11 cellular contexts compared by ENCODE assay signal in the genomic region with DNA sequence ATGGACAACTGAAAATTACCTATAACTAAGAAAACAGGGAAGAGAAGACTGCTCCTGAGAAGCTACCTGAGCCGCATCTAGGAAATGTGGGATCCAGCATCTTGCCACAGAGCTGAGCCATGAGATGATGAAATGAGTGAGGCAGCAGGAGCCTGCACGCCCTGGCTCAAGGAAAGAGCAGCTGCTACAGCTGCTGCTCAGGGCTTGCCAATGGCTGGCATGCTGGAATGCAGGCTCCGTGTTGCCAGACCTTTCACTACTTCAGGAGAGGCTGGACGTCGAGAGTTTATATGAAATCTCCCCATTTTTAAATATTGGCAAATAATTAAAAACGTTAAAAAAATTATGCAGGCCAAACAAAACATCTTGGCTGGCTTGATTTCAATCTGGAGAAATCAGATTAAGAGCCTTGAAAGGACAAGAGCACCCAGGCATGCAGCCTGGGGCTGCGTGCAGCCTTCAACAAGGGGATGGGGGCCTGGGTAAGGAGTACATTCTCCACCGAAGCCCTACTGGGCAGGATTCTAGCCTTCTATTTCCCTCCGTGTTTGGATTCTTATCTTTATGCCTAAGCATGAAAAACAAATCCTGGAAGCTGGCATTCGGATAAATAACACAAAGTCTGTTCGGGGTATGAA.
A peak's percentile ranks its signal among the peaks of the same experiment; 100 is the strongest.
DNase-seq lines count a peak whose midpoint lies in the region; ATAC-seq and TF ChIP-seq lines count a peak whose summit lies in the region.
"Had no signal": no experiment of that assay in that cellular context is flagged by ENCODE, and none has a peak within 500 bp of the region (broad histone marks: within the 10 kb centered on the region; RNA-seq: fewer than 3 reads in every experiment).

No MANE protein-coding gene starts in this region.

- POLR2A ChIA-PET in A673 (lab: Charles Lee; ENCODE audit: low non-redundant PET): no interaction called here

- ATAC-seq in gastroesophageal sphincter (peak; percentile 86), HG03521 (IDR thresholded peaks at IDR 0.05; ENCODE audit: unreplicated experiment) (no peak)
- ATAC-seq: A549 had no signal

- H3K9me3 ChIP-seq in adrenal gland (replicated peaks in 1 of 3): no peaks in the 10 kb centered on the region
- H3K9me3 ChIP-seq in gastroesophageal sphincter: no peaks in the 10 kb centered on the region
- H3K9me3 ChIP-seq in ovary: no peaks in the 10 kb centered on the region
- H3K9me3 ChIP-seq in A673 (ENCODE audit: low read depth, low read length, poor library complexity, severe bottlenecking): no peaks in the 10 kb centered on the region
- no peaks in the 10 kb centered on the region for H3K9me3 ChIP-seq in spleen
- H3K9me3 ChIP-seq: A549 had no signal

- no peak for TF ChIP-seq EP300 in gastroesophageal sphincter (IDR thresholded peaks at IDR 0.05)
- no peak for TF ChIP-seq EP300 in ovary (IDR thresholded peaks at IDR 0.05)

- no peaks in the 10 kb centered on the region for H3K27me3 ChIP-seq in adrenal gland
- no peaks in the 10 kb centered on the region for H3K27me3 ChIP-seq in gastroesophageal sphincter
- no peaks in the 10 kb centered on the region for H3K27me3 ChIP-seq in ovary
- H3K27me3 ChIP-seq in A673 (replicated peaks; ENCODE audit: insufficient read depth, low read depth, low read length, poor library complexity): no peaks in the 10 kb centered on the region
- H3K27me3 ChIP-seq in spleen (replicated peaks in 1 of 7): no peaks in the 10 kb centered on the region

- TF ChIP-seq POLR2A in adrenal gland (IDR thresholded peaks at IDR 0.05) (peak in 1 of 2 donors; percentile 16), gastroesophageal sphincter (IDR thresholded peaks at IDR 0.05) (no peak), ovary (IDR thresholded peaks at IDR 0.05) (no peak), spleen (IDR thresholded peaks at IDR 0.05) (no peak)

- H3K36me3 ChIP-seq in adrenal gland (replicated peaks in 1 of 2) (no peaks in the 10 kb centered on the region), gastroesophageal sphincter (no peaks in the 10 kb centered on the region), ovary (no peaks in the 10 kb centered on the region), A673 (ENCODE audit: insufficient read depth, low read length, poor library complexity, severe bottlenecking) (no peaks in the 10 kb centered on the region), spleen (no peaks in the 10 kb centered on the region)

- CTCF ChIA-PET in A673 (lab: Charles Lee): no interaction called here

- no TSS peak for BruUV-seq in A673 (replicated peaks; lab: Mats Ljungman, UMichigan)

- 35 to 41% (median 37%) methylated on average over 11 of the region's 11 CpGs for WGBS in adrenal gland, 4 donors
- WGBS in gastroesophageal sphincter (ENCODE audit: low coverage in 1 of 2), 2 donors: 27 to 31% methylated on average over 8 to 11 of the region's 11 CpGs
- 21 to 47% (median 22%) methylated on average over 11 of the region's 11 CpGs for WGBS in ovary, 3 donors
- 77 to 88% (median 87%) methylated on average over 11 of the region's 11 CpGs for WGBS in spleen, 5 donors

- intact Hi-C loops in adrenal gland (cut with DNase I): no loop called here
- intact Hi-C loops in ovary (cut with DNase I): no loop called here
- intact Hi-C loops in A673 (cut with micrococcal nuclease; ENCODE audit: unreplicated experiment): no loop called here
- intact Hi-C loops in spleen (cut with DNase I; ENCODE audit: low total_unique reads): no loop called here

- TF ChIP-seq CTCF in adrenal gland (IDR thresholded peaks at IDR 0.05) (no peak), gastroesophageal sphincter (IDR thresholded peaks at IDR 0.05) (no peak), ovary (IDR thresholded peaks at IDR 0.05) (no peak), A673 (conservative IDR thresholded peaks at IDR 0.05; ENCODE audit: low read depth, low read length) (no peak), spleen (IDR thresholded peaks at IDR 0.05 in 8 of 11, conservative IDR thresholded peaks at IDR 0.05 in 3 of 11) (no peak)

- H3K4me1 ChIP-seq in adrenal gland (replicated peaks in 1 of 2) (peaks cover 0 to 23% of the 10 kb centered on the region in 2 donors), gastroesophageal sphincter (peaks cover 4 to 64% (median 14%) of the 10 kb centered on the region in 3 donors), ovary (ENCODE audit: insufficient read depth) (peaks cover 12% of the 10 kb centered on the region), A673 (ENCODE audit: insufficient read depth, low read length, poor library complexity, severe bottlenecking) (no peaks in the 10 kb centered on the region), spleen (peaks cover 0 to 30% (median 8%) of the 10 kb centered on the region in 6 donors)
- H3K4me1 ChIP-seq: A549 had no signal

- H3K4me3 ChIP-seq in adrenal gland (peak overlapping the region in 1 of 4 donors; percentile 6), gastroesophageal sphincter (peak overlapping the region in 1 of 2 donors; percentile 12), ovary (no peak overlapping the region), A673 (ENCODE audit: low read depth, low read length, poor library complexity, severe bottlenecking) (no peak overlapping the region), spleen (no peak overlapping the region)
- H3K4me3 ChIP-seq: A549 had no signal

- H3K27ac ChIP-seq in adrenal gland: peak overlapping the region; percentile 4 to 68 (median 22)
- H3K27ac ChIP-seq in gastroesophageal sphincter: peak overlapping the region in 3 of 4 donors; percentile 46 to 78 (median 74)
- H3K27ac ChIP-seq in ovary: peak overlapping the region in 1 of 2 donors; percentile 44
- H3K27ac ChIP-seq in A673 (ENCODE audit: low read depth, low read length, poor library complexity, severe bottlenecking): no peak overlapping the region
- no peak overlapping the region for H3K27ac ChIP-seq in spleen
- H3K27ac ChIP-seq: A549 had no signal

- DNase-seq in AG08395 (ENCODE audit: low spot score) (peak; percentile 21), adrenal gland (peak; percentile 30 to 81 (median 76)), ovary (peak in 4 of 5 donors; percentile 30 to 50 (median 41)), NCI-H1417 (lab: John Stamatoyannopoulos, UW) (no peak), A673 (ENCODE audit: low spot score) (no peak), spleen (no peak)
- DNase-seq: MV-4-11, NCI-H345 had no signal

Comparison
In these comparisons a context has a peak if more than half of its experiments do, and no peak if none do; other contexts are left out.
1. DNase-seq: peak in AG08395 (single experiment), adrenal gland (7 of 7) and ovary (4 of 5); none in NCI-H1417 (0 of 3), A673 (single experiment) and spleen (single experiment).
2. H3K27ac ChIP-seq: peak in adrenal gland (5 of 5) and gastroesophageal sphincter (3 of 4); none in A673 (single experiment) and spleen (0 of 8).